ENCODE assay signal across 8 cellular contexts in the genomic region with DNA sequence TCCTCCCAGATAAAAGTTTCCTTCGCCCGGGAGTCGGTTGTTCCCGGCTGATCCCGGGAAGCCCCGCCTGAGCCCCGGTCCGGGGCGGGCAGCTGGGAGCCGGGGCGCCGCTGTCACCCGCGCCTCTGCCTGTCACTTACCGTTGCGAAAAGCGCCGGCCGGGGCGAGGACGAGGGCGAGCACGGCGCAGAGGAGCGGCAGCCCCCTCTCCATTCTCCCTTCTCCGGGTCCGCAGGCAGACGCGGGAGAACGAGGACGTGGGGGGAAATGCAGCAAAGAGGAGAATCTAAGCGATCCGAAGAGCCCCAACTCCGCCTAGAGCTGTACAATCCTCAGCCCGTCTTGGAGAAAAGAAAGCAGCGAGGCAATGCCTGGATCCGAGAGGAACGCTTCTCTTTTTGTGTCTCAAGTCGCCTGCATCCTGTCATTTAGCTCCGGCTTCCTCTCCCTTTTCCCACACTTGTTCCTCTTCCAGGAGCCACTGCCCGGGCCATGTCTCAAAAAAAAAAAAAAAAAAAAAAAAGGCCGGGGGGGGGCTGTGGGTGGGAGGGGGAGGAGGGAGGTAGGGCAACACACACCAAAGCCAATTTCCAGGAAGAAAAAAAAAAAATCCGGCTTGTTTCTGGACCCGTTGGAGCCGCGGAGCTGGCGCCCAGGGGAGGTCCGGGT. TPM values are rescaled to one million over a fixed set of nuclear protein-coding genes. Genes with fewer than 3 reads are reported as not detected.
DNase-seq lines count a peak whose midpoint lies in the region; ATAC-seq and TF ChIP-seq lines count a peak whose summit lies in the region.

NRP1 (minus strand) TSS at position 498 of the 669 bp plus-strand sequence; CDS start at position 213, 285 bp downstream.

- H3K36me3 Mint-ChIP-seq in WTC11: no peaks in the 10 kb centered on the region

- ATAC-seq in HG02678 (IDR thresholded peaks at IDR 0.05; ENCODE audit: unreplicated experiment) (peak; percentile 26), WTC11 (0 out of 2 replicates have a peak, but pooled peaks have one; percentile 3), HG02884 (IDR thresholded peaks at IDR 0.05; ENCODE audit: unreplicated experiment) (no peak)

- no peaks in the 10 kb centered on the region for H3K9me3 ChIP-seq in mucosa of rectum (ENCODE audit: control insufficient read depth in 2 of 2, low read length in 2 of 2)

- H3K27ac ChIP-seq in mucosa of rectum (ENCODE audit: low read depth in 2 of 2, low read length in 2 of 2): peak within 1 kb of the TSS; percentile 64 to 75

- TF ChIP-seq CTCF in WTC11 (IDR thresholded peaks at IDR 0.05): no peak
- TF ChIP-seq CTCF in epithelial cell of esophagus (IDR thresholded peaks at IDR 0.05; ENCODE audit: insufficient read depth, low read depth, low read length, missing control alignments): no peak

- peaks cover 79% of the 10 kb centered on the region for H3K27me3 Mint-ChIP-seq in WTC11 (ENCODE audit: low read depth)

- peak within 1 kb of the TSS; percentile 79 for H3K4me3 Mint-ChIP-seq in WTC11

- H3K27me3 ChIP-seq in mucosa of rectum (ENCODE audit: control insufficient read depth in 2 of 2, insufficient read depth in 2 of 2, low read length in 2 of 2): peaks cover 0 to 7% of the 10 kb centered on the region in 2 donors

- peak within 1 kb of the TSS; percentile 59 for H3K4me3 ChIP-seq in epithelial cell of esophagus (ENCODE audit: low read length)
- peak within 1 kb of the TSS; percentile 76 to 79 for H3K4me3 ChIP-seq in mucosa of rectum (ENCODE audit: low read length in 2 of 2)

- DNase-seq in CMK (ENCODE audit: low read depth) (peak; percentile 25), WTC11 (ENCODE audit: low spot score) (peak; percentile 40), epithelial cell of esophagus (ENCODE audit: low read depth) (peak; percentile 54), ureter (ENCODE audit: low spot score) (peak; percentile 51), NCI-H774 (lab: John Stamatoyannopoulos, UW) (no peak)

- no peak within 1 kb of the TSS for H3K27ac Mint-ChIP-seq in WTC11

- POLR2A ChIA-PET in WTC11 (lab: Charles Lee): no interaction called here

- peaks cover 9 to 20% of the 10 kb centered on the region in 2 donors for H3K4me1 ChIP-seq in mucosa of rectum (ENCODE audit: control insufficient read depth in 2 of 2, insufficient read depth in 2 of 2, low read length in 2 of 2)

- H3K4me1 Mint-ChIP-seq in WTC11: peaks cover 27% of the 10 kb centered on the region

- no peaks in the 10 kb centered on the region for H3K36me3 ChIP-seq in mucosa of rectum (ENCODE audit: control insufficient read depth in 2 of 2, insufficient read depth in 2 of 2, low read length in 2 of 2)

- H3K9ac ChIP-seq in mucosa of rectum (ENCODE audit: low read depth in 1 of 2, low read length in 2 of 2): peak within 1 kb of the TSS; percentile 47 to 67

- H3K9me3 Mint-ChIP-seq in WTC11: no peaks in the 10 kb centered on the region

- CTCF ChIA-PET in WTC11 (lab: Charles Lee): interaction anchor here (0.6 to 2.3 kb wide), 15 partner anchors 11 to 788 kb away, joined by 3 to 8 read pairs (median 4); no protein-coding TSS in a partner anchor

TF ChIP-seq in WTC11, 78 proteins besides CTCF, POLR2A, EP300 and RAD21:
- TF ChIP-seq NR2C2 (CRISPR knock-in tag; IDR thresholded peaks at IDR 0.05) (no peak), KAT7 (CRISPR knock-in tag; IDR thresholded peaks at IDR 0.05; ENCODE audit: borderline replicate concordance) (0 out of 2 replicates have a peak, but pooled peaks have one; percentile 68), E2F1 (CRISPR knock-in tag; IDR thresholded peaks at IDR 0.05) (no peak)
TF ChIP-seq in WTC11: peak in this region for 1.

RNA-seq across cellular contexts. Expression of gene NRP1, which starts in this region (rescaled TPM):
- total RNA-seq in WTC11 (2021): 1.1 to 3.0 TPM (median 1.2 TPM) in 3 replicates
- 68.3 TPM for total RNA-seq in ureter

Comparison
In these comparisons a context has a peak if more than half of its experiments do, and no peak if none do; other contexts are left out.
1. RNA of gene NRP1 (total RNA-seq): 68.3 TPM in ureter (single experiment); 1.1 to 3.0 TPM in WTC11; every median in the first group is over 10 times any median in the second.